Comparison of ENCODE assay signal across 7 cellular contexts in genomic region chr14:33802737-33803136, GRCh38.
"Had no signal": no experiment of that assay in that cellular context is flagged by ENCODE, and none has a peak within 500 bp of the region (broad histone marks: within the 10 kb centered on the region; RNA-seq: fewer than 3 reads in every experiment).

No MANE protein-coding gene starts in this region.

- FAIRE-seq: HTR-8/SVneo, K562 had no signal

- DNase-seq: IMR-90, KBM-7, KG1 had no signal

- ATAC-seq: K562 had no signal

- H3K36me3 Mint-ChIP-seq: IgD-negative memory B cell had no signal

- H3K27ac Mint-ChIP-seq: IgD-negative memory B cell had no signal

- H3K4me3 Mint-ChIP-seq: IgD-negative memory B cell had no signal

- H3K4me1 Mint-ChIP-seq: IgD-negative memory B cell had no signal

- H3K27ac ChIP-seq: HL-60 had no signal

- H3K4me3 ChIP-seq: K562 had no signal
